8 cellular contexts compared by ENCODE assay signal in genomic region chr2:189580662-189581353, GRCh38. TPM values are rescaled to one million over a fixed set of nuclear protein-coding genes. Genes with fewer than 3 reads are reported as not detected.
DNase-seq lines count a peak whose midpoint lies in the region; ATAC-seq, FAIRE-seq and TF ChIP-seq lines count a peak whose summit lies in the region.

Gene SLC40A1 (minus strand): TSS chr2:189580786. CDS start chr2:189580460, 326 bp downstream.

- no peaks in the 10 kb centered on the region for H4K20me1 ChIP-seq in SK-N-SH (ENCODE audit: insufficient read depth)

- H3K4me3 Mint-ChIP-seq in activated naive CD8-positive, alpha-beta T cell treated with anti-CD3 and anti-CD28 coated beads for 36 hours = peak within 1 kb of the TSS; percentile 76
- peak within 1 kb of the TSS; percentile 88 for H3K4me3 Mint-ChIP-seq in type B pancreatic cell

- TF ChIP-seq CTCF in SK-N-SH (IDR thresholded peaks at IDR 0.05) (no peak), cardiac muscle cell (IDR thresholded peaks at IDR 0.05; ENCODE audit: low read depth, low read length) (no peak), ovary (IDR thresholded peaks at IDR 0.05) (peak in 2 of 3 donors; percentile 26 to 40), type B pancreatic cell (conservative IDR thresholded peaks at IDR 0.05) (no peak)

- H3K4me3 ChIP-seq in SK-N-SH (ENCODE audit: low read depth in 2 of 2, low read length in 1 of 2) (peak within 1 kb of the TSS; percentile 69 to 71), cardiac muscle cell (peak within 1 kb of the TSS; percentile 43), ovary (peak within 1 kb of the TSS; percentile 68)

- TF ChIP-seq EP300 in SK-N-SH (IDR thresholded peaks at IDR 0.05; ENCODE audit: borderline replicate concordance in 1 of 2, low read depth in 1 of 2, low read length in 1 of 2) = no peak; a peak in 1 of 4 replicates
- no peak for TF ChIP-seq EP300 in ovary (IDR thresholded peaks at IDR 0.05)

- no peak for TF ChIP-seq RAD21 in SK-N-SH (IDR thresholded peaks at IDR 0.05; ENCODE audit: low read length)

- H3K9me2 ChIP-seq in SK-N-SH = no peaks in the 10 kb centered on the region

- POLR2A ChIA-PET in SK-N-SH (lab: Yijun Ruan, JAX) = interaction anchor here (0.5 to 2.4 kb wide), 6 partner anchors 32 to 1287 kb away, joined by 3 to 9 read pairs (median 4); partner anchors contain the start of genes OSGEPL1 and WDR75

- 3% methylated on average over 36 of the region's 78 CpGs for WGBS in SK-N-SH (ENCODE audit: low lambda C conversion rate)
- WGBS in ovary, 3 donors = 0 to 1% (median 1%) methylated on average over 74 to 78 of the region's 78 CpGs

- H3K27me3 ChIP-seq in SK-N-SH (ENCODE audit: insufficient read depth) (no peaks in the 10 kb centered on the region), cardiac muscle cell (peaks cover 73% of the 10 kb centered on the region), ovary (no peaks in the 10 kb centered on the region)

- ATAC-seq in GM19351 (IDR thresholded peaks at IDR 0.05; ENCODE audit: unreplicated experiment) = peak; percentile 67

- peak within 1 kb of the TSS; percentile 79 for H3K4me2 ChIP-seq in SK-N-SH

- H3F3A ChIP-seq in SK-N-SH (replicated peaks; ENCODE audit: insufficient read depth) = no peaks in the 10 kb centered on the region

- H3K27me3 Mint-ChIP-seq in activated naive CD8-positive, alpha-beta T cell treated with anti-CD3 and anti-CD28 coated beads for 36 hours = peaks cover 19% of the 10 kb centered on the region
- H3K27me3 Mint-ChIP-seq in type B pancreatic cell = peaks cover 21% of the 10 kb centered on the region

- H3K79me2 ChIP-seq in SK-N-SH (ENCODE audit: insufficient read depth) = no peaks in the 10 kb centered on the region

- H3K9ac ChIP-seq in SK-N-SH = peak within 1 kb of the TSS; percentile 57

- peaks cover 13% of the 10 kb centered on the region for H3K4me1 Mint-ChIP-seq in activated naive CD8-positive, alpha-beta T cell treated with anti-CD3 and anti-CD28 coated beads for 36 hours
- peaks cover 17% of the 10 kb centered on the region for H3K4me1 Mint-ChIP-seq in type B pancreatic cell (ENCODE audit: unreplicated experiment)

- H3K27ac Mint-ChIP-seq in activated naive CD8-positive, alpha-beta T cell treated with anti-CD3 and anti-CD28 coated beads for 36 hours = peak within 1 kb of the TSS; percentile 17
- H3K27ac Mint-ChIP-seq in type B pancreatic cell = peak within 1 kb of the TSS; percentile 57

- peak within 1 kb of the TSS; percentile 34 to 80; a peak in 3 of 4 replicates for H3K27ac ChIP-seq in SK-N-SH (ENCODE audit: low read depth in 2 of 2, low read length in 1 of 2)
- H3K27ac ChIP-seq in cardiac muscle cell = peak within 1 kb of the TSS; percentile 75
- peak within 1 kb of the TSS; percentile 90 to 92 for H3K27ac ChIP-seq in ovary

- DNase-seq in AG08395 (ENCODE audit: low spot score) = peak; percentile 38
- peak; percentile 80 for DNase-seq in HTR-8/SVneo (ENCODE audit: insufficient read length, low spot score)
- peak; percentile 95 for DNase-seq in SK-N-SH
- DNase-seq in activated naive CD8-positive, alpha-beta T cell treated with anti-CD3 and anti-CD28 coated beads for 36 hours = peak; percentile 77
- DNase-seq in cardiac muscle cell (ENCODE audit: low read depth in 1 of 2, low spot score in 1 of 2) = peak; percentile 76 to 93
- peak; percentile 88 to 91 (median 88) for DNase-seq in ovary
- DNase-seq in type B pancreatic cell (ENCODE audit: extremely low spot score, unreplicated experiment) = peak; percentile 78

- peaks cover 0 to 10% of the 10 kb centered on the region in 2 experiments; a peak in 1 of 4 replicates for H3K4me1 ChIP-seq in SK-N-SH (ENCODE audit: control insufficient read depth in 1 of 2, insufficient read depth in 2 of 2, low read depth in 1 of 2, low read length in 1 of 2)
- peaks cover 5% of the 10 kb centered on the region for H3K4me1 ChIP-seq in cardiac muscle cell (ENCODE audit: low read depth)
- peaks cover 10% of the 10 kb centered on the region for H3K4me1 ChIP-seq in ovary (ENCODE audit: insufficient read depth)

- CTCF ChIA-PET in SK-N-SH (lab: Yijun Ruan, JAX) = interaction anchor here (0.6 to 1.5 kb wide), 4 partner anchors 10 to 80 kb away, joined by 3 to 5 read pairs (median 4); partner anchors contain the start of gene ASNSD1

- intact Hi-C loops in ovary (cut with DNase I) = loop anchor here in 1 of 4 donors (5.0 kb wide), 1 partner anchor 81 kb away; the partner anchor contains the start of gene ASNSD1

- peak; percentile 51 for FAIRE-seq in HTR-8/SVneo (lab: Jason Lieb, UNC)

- peak; percentile 97 for TF ChIP-seq POLR2A in ovary (IDR thresholded peaks at IDR 0.05)

- H3K36me3 Mint-ChIP-seq in activated naive CD8-positive, alpha-beta T cell treated with anti-CD3 and anti-CD28 coated beads for 36 hours = no peaks in the 10 kb centered on the region
- H3K36me3 Mint-ChIP-seq in type B pancreatic cell = peaks cover 4% of the 10 kb centered on the region

- peak within 1 kb of the TSS; percentile 96 for H2AFZ ChIP-seq in SK-N-SH (ENCODE audit: low read depth)

- no peaks in the 10 kb centered on the region for H3K9me3 Mint-ChIP-seq in activated naive CD8-positive, alpha-beta T cell treated with anti-CD3 and anti-CD28 coated beads for 36 hours
- no peaks in the 10 kb centered on the region for H3K9me3 Mint-ChIP-seq in type B pancreatic cell

- H3K36me3 ChIP-seq in SK-N-SH (replicated peaks in 1 of 2; ENCODE audit: control insufficient read depth in 1 of 2, insufficient read depth in 2 of 2, low read length in 1 of 2) (peaks cover 0 to 4% of the 10 kb centered on the region in 2 experiments), cardiac muscle cell (no peaks in the 10 kb centered on the region), ovary (no peaks in the 10 kb centered on the region)

- H3K9me3 ChIP-seq in SK-N-SH = no peaks in the 10 kb centered on the region
- H3K9me3 ChIP-seq in cardiac muscle cell (ENCODE audit: low read depth) = no peaks in the 10 kb centered on the region
- H3K9me3 ChIP-seq in ovary = no peaks in the 10 kb centered on the region

TF ChIP-seq in SK-N-SH, 30 proteins besides CTCF, POLR2A, EP300 and RAD21 (continues in another document):
- TF ChIP-seq TAF1 (IDR thresholded peaks at IDR 0.05; ENCODE audit: borderline replicate concordance, low read depth, low read length) = peak; percentile 45; the same call in 1 of the 2 replicates
- TF ChIP-seq POLR2AphosphoS5 (IDR thresholded peaks at IDR 0.05; ENCODE audit: low read depth, low read length) = peak; percentile 77
- no peak for TF ChIP-seq IRF3 (IDR thresholded peaks at IDR 0.05; ENCODE audit: low read depth, low read length)
- no peak for TF ChIP-seq FOXM1 (IDR thresholded peaks at IDR 0.05; ENCODE audit: low read depth)
- no peak for TF ChIP-seq SMC3 (IDR thresholded peaks at IDR 0.05; ENCODE audit: low read depth, low read length)
- TF ChIP-seq FOSL2 (IDR thresholded peaks at IDR 0.05; ENCODE audit: borderline replicate concordance, low read depth) = no peak
- TF ChIP-seq REST (IDR thresholded peaks at IDR 0.05; ENCODE audit: low read depth, low read length) = no peak
- no peak for TF ChIP-seq MEF2A (IDR thresholded peaks at IDR 0.05; ENCODE audit: borderline replicate concordance, low read depth)
- no peak for TF ChIP-seq TCF12 (IDR thresholded peaks at IDR 0.05)

RNA-seq across cellular contexts. Expression of gene SLC40A1, which starts in this region (rescaled TPM):
- polyA plus RNA-seq in SK-N-SH (2012; rRNA removed) = 1.8 and 2.1 TPM in 2 replicates
- 3.1 and 3.4 TPM in 2 replicates for polyA plus RNA-seq in SK-N-SH (2012; cell fraction: cytosol; rRNA removed)
- 0.97 TPM in 2 replicates for polyA plus RNA-seq in SK-N-SH (2012; cell fraction: nucleus; rRNA removed)
- total RNA-seq in activated naive CD8-positive, alpha-beta T cell treated with anti-CD3 and anti-CD28 coated beads for 36 hours = 1 to 10 TPM; 3.0 to 3.5 TPM
- total RNA-seq in cardiac muscle cell = 0.80 and 5.2 TPM in 2 replicates
- polyA plus RNA-seq in cardiac muscle cell = 7.3 and 11.5 TPM in 2 replicates
- 100 to 1,000 TPM; 243 to 515 (median 365) TPM for total RNA-seq in ovary
- polyA plus RNA-seq in ovary = 100 to 1,000 TPM; 288 to 361 TPM
- total RNA-seq in type B pancreatic cell (ENCODE audit: low replicate concordance) = 23.0 and 78.9 TPM in 2 replicates

Comparison
In these comparisons a context has a peak if more than half of its experiments do, and no peak if none do; other contexts are left out.
1. Peak in every context shown above with its lines: DNase-seq, ATAC-seq, H3K4me3 ChIP-seq and H3K27ac ChIP-seq.
2. RNA of gene SLC40A1 (polyA plus RNA-seq): 288 to 361 TPM in ovary; 7.3 to 11.5 TPM in cardiac muscle cell and 0.97 to 3.4 TPM in SK-N-SH; every median in the first group is over 10 times any median in the second.
3. DNase-seq: peak in every context shown above with its lines; median percentile 95 in SK-N-SH; 88 in ovary; 84 in cardiac muscle cell; 80 in HTR-8/SVneo; 78 in type B pancreatic cell; 77 in activated naive CD8-positive, alpha-beta T cell treated with anti-CD3 and anti-CD28 coated beads for 36 hours; 38 in AG08395.
4. CTCF ChIP-seq: peak in ovary (2 of 3); none in SK-N-SH (single experiment), cardiac muscle cell (single experiment) and type B pancreatic cell (single experiment).